ENCODE assay signal across 13 cellular contexts in genomic region chr2:100865819-100866462, GRCh38. TPM values are rescaled to one million over a fixed set of nuclear protein-coding genes. Genes with fewer than 3 reads are reported as not detected.
DNase-seq lines count a peak whose midpoint lies in the region; ATAC-seq and TF ChIP-seq lines count a peak whose summit lies in the region.
"Had no signal": no experiment of that assay in that cellular context is flagged by ENCODE, and none has a peak within 500 bp of the region (broad histone marks: within the 10 kb centered on the region; RNA-seq: fewer than 3 reads in every experiment).

No MANE protein-coding gene starts in this region.

- peak; percentile 91 for ATAC-seq in PC-3

- H3K9ac ChIP-seq in PC-3 (ENCODE audit: low read length) = peak overlapping the region; percentile 46; the same call in 1 of the 2 replicates

- TF ChIP-seq CTCF in BJ (IDR thresholded peaks at IDR 0.05; ENCODE audit: insufficient read depth, low read depth, low read length) (no peak), PC-3 (conservative IDR thresholded peaks at IDR 0.05; ENCODE audit: low read depth, low read length) (no peak), osteocyte (IDR thresholded peaks at IDR 0.05) (no peak), GM13976 (IDR thresholded peaks at IDR 0.05; ENCODE audit: borderline replicate concordance, control extremely low read depth, extremely low read depth, insufficient read depth, missing control alignments) (no peak)

- peaks cover 5% of the 10 kb centered on the region for H3K9me3 ChIP-seq in PC-3 (ENCODE audit: low read length)
- no peaks in the 10 kb centered on the region for H3K9me3 ChIP-seq in effector memory CD4-positive, alpha-beta T cell (ENCODE audit: control insufficient read depth, low read length)

- H3K4me1 Mint-ChIP-seq in osteocyte (ENCODE audit: unreplicated experiment) = peaks cover 17% of the 10 kb centered on the region
- H3K4me1 Mint-ChIP-seq: CD8-positive, alpha-beta memory T cell had no signal

- H2AFZ ChIP-seq in PC-3 (ENCODE audit: low read length) = no peak overlapping the region

- H3K27ac ChIP-seq in PC-3 (ENCODE audit: low read length) (peak overlapping the region; percentile 91), epithelial cell of prostate (peak overlapping the region; percentile 53)
- no peak overlapping the region for H3K27ac ChIP-seq in effector memory CD4-positive, alpha-beta T cell (ENCODE audit: insufficient read depth, low read length, poor library complexity, severe bottlenecking)

- peak overlapping the region; percentile 6 for H3K27ac Mint-ChIP-seq in osteocyte (ENCODE audit: unreplicated experiment)
- H3K27ac Mint-ChIP-seq: CD8-positive, alpha-beta memory T cell had no signal

- in situ Hi-C loops in GM13976 (cut with MboI; ENCODE audit: low sequenced_read_pairs, unreplicated experiment) = no loop called here

- no peaks in the 10 kb centered on the region for H3F3A ChIP-seq in PC-3 (ENCODE audit: low read length, unreplicated experiment)

- no peaks in the 10 kb centered on the region for H3K27me3 ChIP-seq in BJ (ENCODE audit: control insufficient read depth, insufficient read depth, low read length)
- H3K27me3 ChIP-seq in PC-3 (ENCODE audit: low read length) = no peaks in the 10 kb centered on the region
- no peaks in the 10 kb centered on the region for H3K27me3 ChIP-seq in effector memory CD4-positive, alpha-beta T cell (replicated peaks; ENCODE audit: control insufficient read depth, insufficient read depth, low read length, poor library complexity, severe bottlenecking)

- H3K9me2 ChIP-seq in PC-3 (replicated peaks; ENCODE audit: low read length) = no peaks in the 10 kb centered on the region

- POLR2A ChIA-PET in BJ (lab: Charles Lee) (interaction anchor here (0.6 kb wide), 1 partner anchor 9 kb away, joined by 15 read pairs; no protein-coding TSS in a partner anchor), PC-3 (lab: Charles Lee; ENCODE audit: unreplicated experiment) (no interaction called here)

- BruUV-seq in PC-3 (replicated peaks; lab: Mats Ljungman, UMichigan) = no TSS peak

- H3K4me1 ChIP-seq in PC-3 (ENCODE audit: insufficient read depth, low read length) = peaks cover 44% of the 10 kb centered on the region
- H3K4me1 ChIP-seq in effector memory CD4-positive, alpha-beta T cell (ENCODE audit: control insufficient read depth, insufficient read depth, low read length, poor library complexity, severe bottlenecking) = no peaks in the 10 kb centered on the region

- CTCF ChIA-PET in BJ (lab: Yijun Ruan, JAX) (interaction anchor here (1.2 kb wide), 1 partner anchor 13 kb away, joined by 3 read pairs; no protein-coding TSS in a partner anchor), PC-3 (lab: Charles Lee) (interaction anchor here (0.6 to 1.0 kb wide), 3 partner anchors 37 to 113 kb away, joined by 3 to 4 read pairs (median 4); no protein-coding TSS in a partner anchor)

- H3K27me3 Mint-ChIP-seq in osteocyte (ENCODE audit: unreplicated experiment) = no peaks in the 10 kb centered on the region

- peak overlapping the region; percentile 67 for H3K4me2 ChIP-seq in PC-3 (ENCODE audit: low read length)

- H3K9me3 Mint-ChIP-seq in osteocyte (ENCODE audit: unreplicated experiment) = peaks cover 13% of the 10 kb centered on the region

- H3K36me3 Mint-ChIP-seq in osteocyte (ENCODE audit: unreplicated experiment) = peaks cover 12% of the 10 kb centered on the region

- peaks cover 4% of the 10 kb centered on the region; the same call in 1 of the 2 replicates for H4K20me1 ChIP-seq in PC-3 (ENCODE audit: low read length)

- H3K4me3 Mint-ChIP-seq in osteocyte (ENCODE audit: unreplicated experiment) = no peak overlapping the region
- H3K4me3 Mint-ChIP-seq: CD8-positive, alpha-beta memory T cell had no signal

- H3K4me3 ChIP-seq in BJ (ENCODE audit: low read depth, low read length) (no peak overlapping the region), PC-3 (ENCODE audit: low read length) (no peak overlapping the region)
- H3K4me3 ChIP-seq in effector memory CD4-positive, alpha-beta T cell (ENCODE audit: insufficient read depth, low read depth, low read length, poor library complexity, severe bottlenecking) = no peak overlapping the region

- DNase-seq in BJ (ENCODE audit: low read depth) (peak; percentile 31), PC-3 (peak; percentile 91), epithelial cell of prostate (ENCODE audit: low read depth, low spot score) (no peak), osteocyte (ENCODE audit: extremely low spot score, unreplicated experiment) (no peak), GM13976 (ENCODE audit: low spot score) (no peak)
- no peak for DNase-seq in effector memory CD4-positive, alpha-beta T cell
- DNase-seq in stimulated activated CD4-positive, alpha-beta T cell treated with anti-CD3 and anti-CD28 coated beads, Interleukin-4, amount 100 ng/mL, for 1 hour = no peak
- DNase-seq in stimulated activated CD4-positive, alpha-beta T cell treated with anti-CD3 and anti-CD28 coated beads, Interleukin-2, amount 100 ng/mL, for 48 hours = no peak
- DNase-seq: activated CD8-positive, alpha-beta memory T cell treated with anti-CD3 and anti-CD28 coated beads, Interleukin-2, amount 50 U/mL, for 48 hours; CD8-positive, alpha-beta memory T cell; NCI-H187 treated with DMSO at 0.1 percent for 48 hours; right cardiac atrium; T1000 had no signal

- peaks cover 99% of the 10 kb centered on the region for H3K79me2 ChIP-seq in PC-3 (ENCODE audit: low read length)

- H3K36me3 ChIP-seq in BJ (ENCODE audit: control insufficient read depth, insufficient read depth, low read length) = 0 out of 2 replicates have a peak, but pooled peaks cover 1% of the 10 kb centered on the region
- H3K36me3 ChIP-seq in PC-3 (ENCODE audit: low read depth, low read length) = peaks cover 29% of the 10 kb centered on the region
- H3K36me3 ChIP-seq in effector memory CD4-positive, alpha-beta T cell (ENCODE audit: control insufficient read depth, insufficient read depth, low read length) = no peaks in the 10 kb centered on the region

- intact Hi-C loops in PC-3 (cut with micrococcal nuclease) = loop anchor here (5.0 kb wide), 1 partner anchor 134 kb away; no protein-coding TSS in a partner anchor

RNA-seq across cellular contexts. Expression of gene NPAS2, which starts 46.0 kb away (rescaled TPM):
- polyA plus RNA-seq in BJ (2011; rRNA removed) = 12.8 and 13.1 TPM in 2 replicates
- 15.2 and 15.8 TPM in 2 replicates for polyA minus RNA-seq in BJ (2011; rRNA and poly(A)+ RNA removed)
- total RNA-seq in PC-3 (2014; rRNA removed) (54.8 and 55.4 TPM in 2 replicates), osteocyte (16.6 and 21.4 TPM in 2 replicates)

Comparison
In these comparisons a context has a peak if more than half of its experiments do, and no peak if none do; other contexts are left out.
1. DNase-seq: peak in BJ (single experiment) and PC-3 (single experiment); none in epithelial cell of prostate (single experiment), osteocyte (single experiment), GM13976 (single experiment), effector memory CD4-positive, alpha-beta T cell (0 of 3), stimulated activated CD4-positive, alpha-beta T cell treated with anti-CD3 and anti-CD28 coated beads, Interleukin-4, amount 100 ng/mL, for 1 hour (single experiment) and stimulated activated CD4-positive, alpha-beta T cell treated with anti-CD3 and anti-CD28 coated beads, Interleukin-2, amount 100 ng/mL, for 48 hours (0 of 2).